Comparison of ENCODE assay signal across 31 cellular contexts in genomic region chr2:139916822-139917221, GRCh38.
DNase-seq lines count a peak whose midpoint lies in the region; ATAC-seq, FAIRE-seq and TF ChIP-seq lines count a peak whose summit lies in the region.
"Had no signal": no experiment of that assay in that cellular context is flagged by ENCODE, and none has a peak within 500 bp of the region (broad histone marks: within the 10 kb centered on the region; RNA-seq: fewer than 3 reads in every experiment).

No MANE protein-coding gene starts in this region.

- in situ Hi-C loops in HepG2 (cut with HindIII; ENCODE audit: extremely low pct_ligation_motif_present, low pct_unique_long_range_greater_than_20kb), result no loop called here

- no peaks in the 10 kb centered on the region for H3K4me1 ChIP-seq in HepG2 (ENCODE audit: insufficient read depth, low read length)
- H3K4me1 ChIP-seq in right lobe of liver, result no peaks in the 10 kb centered on the region
- H3K4me1 ChIP-seq in PC-3 (ENCODE audit: insufficient read depth, low read length), result no peaks in the 10 kb centered on the region
- H3K4me1 ChIP-seq: BLaER1, gastroesophageal sphincter, sigmoid colon, upper lobe of left lung had no signal

- H3K27ac ChIP-seq in HepG2 (ENCODE audit: extremely low read length, insufficient read depth, low read length) (no peak overlapping the region), right lobe of liver (no peak overlapping the region), PC-3 (ENCODE audit: low read length) (no peak overlapping the region)
- H3K27ac ChIP-seq in CD4-positive, alpha-beta T cell (ENCODE audit: low read depth, low read length), result no peak overlapping the region
- H3K27ac ChIP-seq: BLaER1, gastroesophageal sphincter, GM23248, hepatocyte, sigmoid colon, upper lobe of left lung had no signal

- no peaks in the 10 kb centered on the region for H3K36me3 Mint-ChIP-seq in chondrocyte (ENCODE audit: low read depth)
- H3K36me3 Mint-ChIP-seq in CD4-positive, alpha-beta T cell (ENCODE audit: low read depth), result no peaks in the 10 kb centered on the region
- H3K36me3 Mint-ChIP-seq: memory B cell; stimulated activated effector memory CD8-positive, alpha-beta T cell treated with anti-CD3 and anti-CD28 coated beads, Interleukin-12 subunit alpha, Interleukin-12 subunit beta, amount 100 ng/mL, for 72 hours had no signal

- TF ChIP-seq POLR2A in HepG2 (IDR thresholded peaks at IDR 0.05; ENCODE audit: insufficient read depth in 1 of 2, low read depth in 2 of 2, low read length in 2 of 2) (no peak), right lobe of liver (IDR thresholded peaks at IDR 0.05) (no peak)

- H3K9me3 ChIP-seq in HepG2 (ENCODE audit: low read length) (peaks cover 4% of the 10 kb centered on the region; the same call in 1 of the 2 replicates), right lobe of liver (no peaks in the 10 kb centered on the region), PC-3 (ENCODE audit: low read length) (no peaks in the 10 kb centered on the region)
- H3K9me3 ChIP-seq in CD4-positive, alpha-beta T cell (ENCODE audit: control insufficient read depth, low read length), result peaks cover 4% of the 10 kb centered on the region
- H3K9me3 ChIP-seq: BLaER1 had no signal

- no TSS peak for BruUV-seq in HepG2 (replicated peaks; lab: Mats Ljungman, UMichigan)
- BruUV-seq in PC-3 (replicated peaks; lab: Mats Ljungman, UMichigan), result no TSS peak

- 42% methylated on average over 6 of the region's 7 CpGs for WGBS in HepG2 (ENCODE audit: low lambda C conversion rate)
- WGBS in right lobe of liver (ENCODE audit: insufficient coverage, low coverage, low lambda C conversion rate, missing lambda C conversion rate), result 54% methylated on average over 5 of the region's 7 CpGs

- H3K27me3 Mint-ChIP-seq in chondrocyte (ENCODE audit: low read depth), result no peaks in the 10 kb centered on the region
- H3K27me3 Mint-ChIP-seq in CD4-positive, alpha-beta T cell, result no peaks in the 10 kb centered on the region
- H3K27me3 Mint-ChIP-seq: dendritic cell treated with granulocyte-macrophage colony-stimulating factor and Interleukin-4, amounts not matched to agents 40 ng/mL and 50 ng/mL, for 4 days; memory B cell had no signal

- POLR2A ChIA-PET in HepG2 (lab: Yijun Ruan, JAX) (no interaction called here), PC-3 (lab: Charles Lee; ENCODE audit: unreplicated experiment) (no interaction called here)
- POLR2A ChIA-PET in CD4-positive, alpha-beta T cell (lab: Charles Lee), result no interaction called here

- no peaks in the 10 kb centered on the region for H3F3A ChIP-seq in PC-3 (ENCODE audit: low read length, unreplicated experiment)

- no peaks in the 10 kb centered on the region for H3K9me2 ChIP-seq in PC-3 (replicated peaks; ENCODE audit: low read length)

- DNase-seq in HepG2 (ENCODE audit: low spot score) (no peak), right lobe of liver (no peak), PC-3 (no peak), chondrocyte (ENCODE audit: low spot score) (no peak), urothelium cell line (ENCODE audit: low spot score) (peak; percentile 4), NCI-H146 (lab: John Stamatoyannopoulos, UW) (no peak)
- no peak for DNase-seq in CD4-positive, alpha-beta T cell
- DNase-seq: ACHN; activated CD4-positive, alpha-beta T cell treated with anti-CD3 and anti-CD28 coated beads, Interleukin-2, amount 50 U/mL, for 1 hour; activated naive CD4-positive, alpha-beta T cell treated with anti-CD3 and anti-CD28 coated beads for 36 hours; activated T-cell treated with anti-CD3 and anti-CD28 coated beads, Interleukin-2, amount 50 U/mL, for 48 hours; Calu3; EL; GM23248; NCI-H1694; NCI-H2171 treated with DMSO at 0.1 percent for 48 hours; NCI-H524 treated with DMSO at 0.1 percent for 48 hours; sigmoid colon; stimulated activated CD4-positive, alpha-beta T cell treated with anti-CD3 and anti-CD28 coated beads, Interleukin-4, amount 100 ng/mL, for 24 hours; substantia nigra had no signal

- H3K27ac Mint-ChIP-seq in chondrocyte (ENCODE audit: unreplicated experiment), result no peak overlapping the region
- H3K27ac Mint-ChIP-seq in CD4-positive, alpha-beta T cell, result no peak overlapping the region
- H3K27ac Mint-ChIP-seq: activated naive CD4-positive, alpha-beta T cell treated with anti-CD3 and anti-CD28 coated beads for 36 hours; dendritic cell treated with granulocyte-macrophage colony-stimulating factor and Interleukin-4, amounts not matched to agents 40 ng/mL and 50 ng/mL, for 4 days; memory B cell; stimulated activated effector memory CD8-positive, alpha-beta T cell treated with anti-CD3 and anti-CD28 coated beads, Interleukin-12 subunit alpha, Interleukin-12 subunit beta, amount 100 ng/mL, for 72 hours had no signal

- H3K9me3 Mint-ChIP-seq in chondrocyte (ENCODE audit: low read depth), result peaks cover 13% of the 10 kb centered on the region
- peaks cover 16% of the 10 kb centered on the region for H3K9me3 Mint-ChIP-seq in CD4-positive, alpha-beta T cell

- H3K79me2 ChIP-seq in HepG2 (ENCODE audit: insufficient read depth, low read length), result no peaks in the 10 kb centered on the region
- no peaks in the 10 kb centered on the region for H3K79me2 ChIP-seq in PC-3 (ENCODE audit: low read length)
- H3K79me2 ChIP-seq: hepatocyte had no signal

- TF ChIP-seq EP300 in HepG2 (IDR thresholded peaks at IDR 0.05; ENCODE audit: low read depth in 2 of 2, low read length in 2 of 2) (no peak), HepG2 (CRISPR knock-in tag; IDR thresholded peaks at IDR 0.05; ENCODE audit: borderline replicate concordance) (no peak)

- intact Hi-C loops in HepG2 (cut with micrococcal nuclease; ENCODE audit: unreplicated experiment), result no loop called here
- intact Hi-C loops in right lobe of liver (cut with DNase I), result no loop called here
- intact Hi-C loops in PC-3 (cut with micrococcal nuclease), result loop anchor here (5.0 kb wide), 1 partner anchor 65 kb away; no protein-coding TSS in a partner anchor
- intact Hi-C loops in CD4-positive, alpha-beta T cell (cut with DNase I, micrococcal nuclease), result no loop called here

- TF ChIP-seq RAD21 in HepG2 (CRISPR knock-in tag; IDR thresholded peaks at IDR 0.05), result no peak

- FAIRE-seq in HepG2 (lab: Jason Lieb, UNC) (no peak), urothelium cell line (lab: Jason Lieb, UNC) (no peak)
- FAIRE-seq: bronchial epithelial cell, endometrium had no signal

- TF ChIP-seq CTCF in HepG2 (CRISPR knock-in tag; IDR thresholded peaks at IDR 0.05) (0 out of 2 replicates have a peak, but pooled peaks have one; percentile 15), right lobe of liver (IDR thresholded peaks at IDR 0.05) (no peak), PC-3 (conservative IDR thresholded peaks at IDR 0.05; ENCODE audit: low read depth, low read length) (peak; percentile 21; the same call in 1 of the 2 replicates), chondrocyte (IDR thresholded peaks at IDR 0.05) (peak; percentile 24)
- no peak for TF ChIP-seq CTCF in CD4-positive, alpha-beta T cell (IDR thresholded peaks at IDR 0.05)

- no peaks in the 10 kb centered on the region for H4K20me1 ChIP-seq in HepG2 (ENCODE audit: insufficient read depth, low read length)
- H4K20me1 ChIP-seq in PC-3 (ENCODE audit: low read length), result no peaks in the 10 kb centered on the region
- H4K20me1 ChIP-seq: BLaER1 had no signal

- no peak overlapping the region for H3K4me3 Mint-ChIP-seq in chondrocyte (ENCODE audit: unreplicated experiment)
- H3K4me3 Mint-ChIP-seq in CD4-positive, alpha-beta T cell, result no peak overlapping the region
- H3K4me3 Mint-ChIP-seq: activated naive CD4-positive, alpha-beta T cell treated with anti-CD3 and anti-CD28 coated beads for 36 hours; dendritic cell treated with granulocyte-macrophage colony-stimulating factor and Interleukin-4, amounts not matched to agents 40 ng/mL and 50 ng/mL, for 4 days; memory B cell; stimulated activated effector memory CD8-positive, alpha-beta T cell treated with anti-CD3 and anti-CD28 coated beads, Interleukin-12 subunit alpha, Interleukin-12 subunit beta, amount 100 ng/mL, for 72 hours had no signal

- H3K4me1 Mint-ChIP-seq in chondrocyte (ENCODE audit: low read depth), result peaks cover 9% of the 10 kb centered on the region
- H3K4me1 Mint-ChIP-seq in CD4-positive, alpha-beta T cell (ENCODE audit: low read depth), result no peaks in the 10 kb centered on the region
- H3K4me1 Mint-ChIP-seq: memory B cell; stimulated activated effector memory CD8-positive, alpha-beta T cell treated with anti-CD3 and anti-CD28 coated beads, Interleukin-12 subunit alpha, Interleukin-12 subunit beta, amount 100 ng/mL, for 72 hours had no signal

- H3K4me3 ChIP-seq in HepG2 (replicated peaks in 1 of 3; ENCODE audit: insufficient read depth in 1 of 3, low read depth in 2 of 3, low read length in 3 of 3) (no peak overlapping the region), right lobe of liver (no peak overlapping the region), PC-3 (ENCODE audit: low read length) (no peak overlapping the region)
- H3K4me3 ChIP-seq: BLaER1, gastroesophageal sphincter, GM23248, hepatocyte, sigmoid colon, upper lobe of left lung had no signal

- ATAC-seq in HepG2 (peak; percentile 43; the same call in 2 of the 3 replicates), right lobe of liver (no peak), PC-3 (no peak), HG03432 (IDR thresholded peaks at IDR 0.05; ENCODE audit: unreplicated experiment) (no peak)
- no peak for ATAC-seq in CD4-positive, alpha-beta T cell (ENCODE audit: poor library complexity)
- ATAC-seq: gastroesophageal sphincter; left lobe of liver; stimulated activated effector memory CD8-positive, alpha-beta T cell treated with anti-CD3 and anti-CD28 coated beads, Interleukin-12 subunit alpha, Interleukin-12 subunit beta, amount 100 ng/mL, for 72 hours had no signal

- H2AFZ ChIP-seq in HepG2 (ENCODE audit: low read length) (no peak overlapping the region), PC-3 (ENCODE audit: low read length) (no peak overlapping the region)
- H2AFZ ChIP-seq: GM23248, hepatocyte had no signal

- no peak overlapping the region for H3K9ac ChIP-seq in HepG2 (ENCODE audit: insufficient read depth, low read depth, low read length)
- H3K9ac ChIP-seq in PC-3 (ENCODE audit: low read length), result no peak overlapping the region
- H3K9ac ChIP-seq: BLaER1, GM23248 had no signal

- H3K36me3 ChIP-seq in HepG2 (replicated peaks in 1 of 2; ENCODE audit: control insufficient read depth in 1 of 2, insufficient read depth in 2 of 2, low read length in 2 of 2) (no peaks in the 10 kb centered on the region), right lobe of liver (no peaks in the 10 kb centered on the region), PC-3 (ENCODE audit: low read depth, low read length) (no peaks in the 10 kb centered on the region)
- H3K36me3 ChIP-seq: BLaER1, gastroesophageal sphincter, sigmoid colon, upper lobe of left lung had no signal

- H3K27me3 ChIP-seq in HepG2 (ENCODE audit: control insufficient read depth in 1 of 2, insufficient read depth in 2 of 2, low read length in 2 of 2) (no peaks in the 10 kb centered on the region), right lobe of liver (no peaks in the 10 kb centered on the region), PC-3 (ENCODE audit: low read length) (no peaks in the 10 kb centered on the region)
- no peaks in the 10 kb centered on the region for H3K27me3 ChIP-seq in CD4-positive, alpha-beta T cell (ENCODE audit: control insufficient read depth, insufficient read depth, low read length)
- H3K27me3 ChIP-seq: BLaER1, gastroesophageal sphincter, hepatocyte, sigmoid colon, upper lobe of left lung had no signal

- H3K4me2 ChIP-seq in HepG2 (ENCODE audit: low read depth, low read length) (no peak overlapping the region), PC-3 (ENCODE audit: low read length) (no peak overlapping the region)
- H3K4me2 ChIP-seq: BLaER1, hepatocyte had no signal

- CTCF ChIA-PET in HepG2 (lab: Yijun Ruan, JAX; ENCODE audit: low intra/inter-chr PET ratio, low total read pairs), result no interaction called here
- CTCF ChIA-PET in PC-3 (lab: Charles Lee), result no interaction called here
- CTCF ChIA-PET in CD4-positive, alpha-beta T cell (lab: Charles Lee), result no interaction called here

Comparison
In these comparisons a context has a peak if more than half of its experiments do, and no peak if none do; other contexts are left out.
1. CTCF ChIP-seq: peak in HepG2 (single experiment), PC-3 (single experiment) and chondrocyte (single experiment); none in right lobe of liver (0 of 4) and CD4-positive, alpha-beta T cell (single experiment).